1 cellular context compared by ENCODE assay signal in genomic region chr6:112951829-112952228, GRCh38.
A peak's percentile ranks its signal among the peaks of the same experiment; 100 is the strongest.
TF ChIP-seq lines count a peak whose summit lies in the region.

No MANE protein-coding gene starts in this region.

TF ChIP-seq in HEK293, 187 proteins besides CTCF, POLR2A, EP300 and RAD21 (continued from another document):
- TF ChIP-seq MZF1 (tag by site-specific recombination; IDR thresholded peaks at IDR 0.05; ENCODE audit: borderline replicate concordance), result no peak
- no peak for TF ChIP-seq ZNF132 (tag by site-specific recombination; IDR thresholded peaks at IDR 0.05; ENCODE audit: borderline replicate concordance)
- no peak for TF ChIP-seq ZNF549 (tag by site-specific recombination; IDR thresholded peaks at IDR 0.05)
- no peak for TF ChIP-seq TSHZ1 (tag by site-specific recombination; IDR thresholded peaks at IDR 0.05; ENCODE audit: borderline replicate concordance)
- no peak for TF ChIP-seq ZNF138 (tag by site-specific recombination; IDR thresholded peaks at IDR 0.05; ENCODE audit: borderline replicate concordance)
- no peak for TF ChIP-seq ZNF214 (tag by site-specific recombination; IDR thresholded peaks at IDR 0.05; ENCODE audit: borderline replicate concordance)
- TF ChIP-seq ZNF704 (tag by site-specific recombination; IDR thresholded peaks at IDR 0.05), result no peak
- TF ChIP-seq, protein P1, sequence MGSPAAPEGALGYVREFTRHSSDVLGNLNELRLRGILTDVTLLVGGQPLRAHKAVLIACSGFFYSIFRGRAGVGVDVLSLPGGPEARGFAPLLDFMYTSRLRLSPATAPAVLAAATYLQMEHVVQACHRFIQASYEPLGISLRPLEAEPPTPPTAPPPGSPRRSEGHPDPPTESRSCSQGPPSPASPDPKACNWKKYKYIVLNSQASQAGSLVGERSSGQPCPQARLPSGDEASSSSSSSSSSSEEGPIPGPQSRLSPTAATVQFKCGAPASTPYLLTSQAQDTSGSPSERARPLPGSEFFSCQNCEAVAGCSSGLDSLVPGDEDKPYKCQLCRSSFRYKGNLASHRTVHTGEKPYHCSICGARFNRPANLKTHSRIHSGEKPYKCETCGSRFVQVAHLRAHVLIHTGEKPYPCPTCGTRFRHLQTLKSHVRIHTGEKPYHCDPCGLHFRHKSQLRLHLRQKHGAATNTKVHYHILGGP (tag by site-specific recombination; IDR thresholded peaks at IDR 0.05), result peak; percentile 71; the same call in 1 of the 2 replicates
- no peak for TF ChIP-seq ZNF473 (tag by site-specific recombination; IDR thresholded peaks at IDR 0.05)
- TF ChIP-seq, protein P2, sequence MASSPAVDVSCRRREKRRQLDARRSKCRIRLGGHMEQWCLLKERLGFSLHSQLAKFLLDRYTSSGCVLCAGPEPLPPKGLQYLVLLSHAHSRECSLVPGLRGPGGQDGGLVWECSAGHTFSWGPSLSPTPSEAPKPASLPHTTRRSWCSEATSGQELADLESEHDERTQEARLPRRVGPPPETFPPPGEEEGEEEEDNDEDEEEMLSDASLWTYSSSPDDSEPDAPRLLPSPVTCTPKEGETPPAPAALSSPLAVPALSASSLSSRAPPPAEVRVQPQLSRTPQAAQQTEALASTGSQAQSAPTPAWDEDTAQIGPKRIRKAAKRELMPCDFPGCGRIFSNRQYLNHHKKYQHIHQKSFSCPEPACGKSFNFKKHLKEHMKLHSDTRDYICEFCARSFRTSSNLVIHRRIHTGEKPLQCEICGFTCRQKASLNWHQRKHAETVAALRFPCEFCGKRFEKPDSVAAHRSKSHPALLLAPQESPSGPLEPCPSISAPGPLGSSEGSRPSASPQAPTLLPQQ (tag by site-specific recombination; IDR thresholded peaks at IDR 0.05), result no peak
- peak; percentile 32; the same call in 1 of the 2 replicates for TF ChIP-seq OSR2 (tag by site-specific recombination; IDR thresholded peaks at IDR 0.05)
- TF ChIP-seq ZNF398 (tag by site-specific recombination; IDR thresholded peaks at IDR 0.05), result peak; percentile 56
- no peak for TF ChIP-seq ZNF623 (tag by site-specific recombination; IDR thresholded peaks at IDR 0.05)
- TF ChIP-seq ZNF629 (tag by site-specific recombination; IDR thresholded peaks at IDR 0.05), result no peak
- no peak for TF ChIP-seq ZNF19 (tag by site-specific recombination; IDR thresholded peaks at IDR 0.05; ENCODE audit: low read depth)
- peak; percentile 31; the same call in 1 of the 2 replicates for TF ChIP-seq ZBTB20 (tag by site-specific recombination; IDR thresholded peaks at IDR 0.05)
- no peak for TF ChIP-seq ZNF639 (tag by site-specific recombination; IDR thresholded peaks at IDR 0.05)
- peak; percentile 51 for TF ChIP-seq WT1 (tag by site-specific recombination; IDR thresholded peaks at IDR 0.05)
- TF ChIP-seq ZSCAN18 (tag by site-specific recombination; IDR thresholded peaks at IDR 0.05), result no peak
- TF ChIP-seq ZNF548 (tag by site-specific recombination; IDR thresholded peaks at IDR 0.05), result no peak
